In genomic region chr9:96140401-96141180, GRCh38 we compare ENCODE assay signal across 11 cellular contexts.
A peak's percentile ranks its signal among the peaks of the same experiment; 100 is the strongest.
DNase-seq lines count a peak whose midpoint lies in the region; ATAC-seq, FAIRE-seq and TF ChIP-seq lines count a peak whose summit lies in the region.
"Had no signal": no experiment of that assay in that cellular context is flagged by ENCODE, and none has a peak within 500 bp of the region (broad histone marks: within the 10 kb centered on the region; RNA-seq: fewer than 3 reads in every experiment).

No MANE protein-coding gene starts in this region.

- ATAC-seq in GM18505 (IDR thresholded peaks at IDR 0.05; ENCODE audit: unreplicated experiment): no peak
- ATAC-seq: GM12878 had no signal

- no peak overlapping the region for H2BK5ac ChIP-seq in mesenchymal stem cell (ENCODE audit: low read depth, low read length, poor library complexity, severe bottlenecking)

- H3K27ac ChIP-seq in HUES6 (ENCODE audit: low read depth, low read length): peak overlapping the region; percentile 37; the same call in 1 of the 2 replicates
- no peak overlapping the region for H3K27ac ChIP-seq in mesenchymal stem cell (ENCODE audit: low read length, poor library complexity, severe bottlenecking)
- H3K27ac ChIP-seq in tibial artery: peak overlapping the region; percentile 63 to 68

- no peak overlapping the region for H2AK5ac ChIP-seq in mesenchymal stem cell (ENCODE audit: low read length, severe bottlenecking)

- no peak for TF ChIP-seq CTCF in brain (conservative IDR thresholded peaks at IDR 0.05)
- no peak for TF ChIP-seq CTCF in tibial artery (IDR thresholded peaks at IDR 0.05)

- H3K4me2 ChIP-seq in mesenchymal stem cell (ENCODE audit: low read length, poor library complexity, severe bottlenecking): no peak overlapping the region

- H3K9me3 Mint-ChIP-seq in brain: peaks cover 0 to 5% (median 0%) of the 10 kb centered on the region in 5 experiments

- H4K8ac ChIP-seq in mesenchymal stem cell (ENCODE audit: low read length): peak overlapping the region; percentile 41

- H2BK12ac ChIP-seq in mesenchymal stem cell (ENCODE audit: low read length in 2 of 2): peak overlapping the region; percentile 77 to 82

- H3K9me3 ChIP-seq in HUES6 (ENCODE audit: control insufficient read depth, insufficient read depth, low read depth, low read length) (0 out of 2 replicates have a peak, but pooled peaks cover 5% of the 10 kb centered on the region), mesenchymal stem cell (ENCODE audit: control insufficient read depth, low read length) (no peaks in the 10 kb centered on the region), tibial artery (no peaks in the 10 kb centered on the region)
- H3K9me3 ChIP-seq: Caco-2 had no signal

- peak overlapping the region; percentile 67 for H4K91ac ChIP-seq in mesenchymal stem cell (ENCODE audit: low read length)

- no peak overlapping the region for H3K14ac ChIP-seq in mesenchymal stem cell (ENCODE audit: low read length in 2 of 2)

- peaks cover 19% of the 10 kb centered on the region for H3K27me3 Mint-ChIP-seq in brain

- no peaks in the 10 kb centered on the region for H3K36me3 Mint-ChIP-seq in brain

- no peak overlapping the region for H2AFZ ChIP-seq in mesenchymal stem cell (ENCODE audit: low read depth, low read length)

- H3K4me3 ChIP-seq in HUES6 (ENCODE audit: low read depth, low read length): no peak overlapping the region
- no peak overlapping the region for H3K4me3 ChIP-seq in mesenchymal stem cell (ENCODE audit: insufficient read depth in 1 of 2, low read depth in 1 of 2, low read length in 2 of 2)
- H3K4me3 ChIP-seq in tibial artery: no peak overlapping the region
- H3K4me3 ChIP-seq: GM12878 had no signal

- H2BK15ac ChIP-seq in mesenchymal stem cell (ENCODE audit: low read depth, poor library complexity, severe bottlenecking): peak overlapping the region; percentile 61

- H2BK120ac ChIP-seq in mesenchymal stem cell (ENCODE audit: low read depth, low read length): peak overlapping the region; percentile 27

- no peak for FAIRE-seq in frontal cortex (lab: Jason Lieb, UNC)
- FAIRE-seq: GM12878 had no signal

- peak overlapping the region; percentile 17 for H3K9ac ChIP-seq in HUES6 (ENCODE audit: low read length)
- no peak overlapping the region for H3K9ac ChIP-seq in mesenchymal stem cell (ENCODE audit: low read length)

- peak overlapping the region; percentile 52 to 81 for H3K4ac ChIP-seq in mesenchymal stem cell (ENCODE audit: low read depth in 1 of 2, low read length in 2 of 2)

- H3K23ac ChIP-seq in mesenchymal stem cell (ENCODE audit: low read length in 2 of 2): no peak overlapping the region

- intact Hi-C loops in tibial artery (cut with DNase I; ENCODE audit: low total_unique reads): no loop called here

- H3K27ac Mint-ChIP-seq in brain: peak overlapping the region in 3 of 5 experiments; percentile 89 to 92 (median 92)

- no peaks in the 10 kb centered on the region for H3K36me3 ChIP-seq in HUES6 (ENCODE audit: control insufficient read depth, insufficient read depth, low read length)
- H3K36me3 ChIP-seq in mesenchymal stem cell (ENCODE audit: control insufficient read depth in 1 of 2, insufficient read depth in 2 of 2, low read depth in 1 of 2, low read length in 2 of 2): no peaks in the 10 kb centered on the region
- no peaks in the 10 kb centered on the region for H3K36me3 ChIP-seq in tibial artery

- DNase-seq in mesenchymal stem cell: peak; percentile 52
- DNase-seq in tibial artery: no peak
- no peak for DNase-seq in frontal cortex (ENCODE audit: low spot score in 2 of 2)
- DNase-seq in activated CD4-positive, alpha-beta T cell treated with anti-CD3 and anti-CD28 coated beads, Interleukin-2, amount 50 U/mL, for 4 hours: no peak
- DNase-seq: activated naive CD4-positive, alpha-beta T cell; Caco-2; NCI-H226 had no signal

- no peaks in the 10 kb centered on the region for H3K79me1 ChIP-seq in mesenchymal stem cell (replicated peaks; ENCODE audit: low read length, poor library complexity, severe bottlenecking)

- TF ChIP-seq POLR2A in GM18505 (IDR thresholded peaks at IDR 0.05; ENCODE audit: borderline replicate concordance, extremely low read depth, insufficient read depth, insufficient read length): no peak

- peaks cover 80% of the 10 kb centered on the region for H3K4me1 Mint-ChIP-seq in brain

- WGBS in mesenchymal stem cell: 51% methylated on average over 30 of the region's 30 CpGs

- H3K4me1 ChIP-seq in HUES6 (ENCODE audit: control insufficient read depth, insufficient read depth, low read length) (peaks cover 35% of the 10 kb centered on the region), mesenchymal stem cell (ENCODE audit: control insufficient read depth, insufficient read depth, low read depth, low read length) (peaks cover 8% of the 10 kb centered on the region), tibial artery (peaks cover 0 to 48% (median 30%) of the 10 kb centered on the region in 4 donors)
- H3K4me1 ChIP-seq: Caco-2 had no signal

- H3K4me3 Mint-ChIP-seq in brain: peak overlapping the region in 3 of 5 experiments; percentile 35 to 66 (median 38)

- peak overlapping the region; percentile 86 to 88 for H3K18ac ChIP-seq in mesenchymal stem cell (ENCODE audit: low read depth in 1 of 2, low read length in 2 of 2)

- H3K27me3 ChIP-seq in HUES6 (ENCODE audit: control insufficient read depth, insufficient read depth, low read length) (no peaks in the 10 kb centered on the region), mesenchymal stem cell (ENCODE audit: control insufficient read depth in 1 of 2, insufficient read depth in 1 of 2, low read length in 2 of 2) (no peaks in the 10 kb centered on the region), tibial artery (no peaks in the 10 kb centered on the region)
